9 cellular contexts compared by ENCODE assay signal in genomic region chr14:91388551-91388975, GRCh38. TPM values are rescaled to one million over a fixed set of nuclear protein-coding genes. Genes with fewer than 3 reads are reported as not detected.
A peak's percentile ranks its signal among the peaks of the same experiment; 100 is the strongest.
DNase-seq lines count a peak whose midpoint lies in the region; ATAC-seq lines count a peak whose summit lies in the region.
"Had no signal": no experiment of that assay in that cellular context is flagged by ENCODE, and none has a peak within 500 bp of the region (broad histone marks: within the 10 kb centered on the region; RNA-seq: fewer than 3 reads in every experiment).

No MANE protein-coding gene starts in this region.

- peak; percentile 62 for ATAC-seq in GM18861 (IDR thresholded peaks at IDR 0.05; ENCODE audit: unreplicated experiment)
- peak; percentile 53 for ATAC-seq in HG02981 (IDR thresholded peaks at IDR 0.05; ENCODE audit: unreplicated experiment)
- ATAC-seq in natural killer cell treated with Interleukin-12 subunit alpha and Interleukin-12 subunit beta and Interleukin-15 and Interleukin-18, amount 100 ng/mL, for 72 hours: peak; percentile 70 to 82
- no peak for ATAC-seq in HG03196 (IDR thresholded peaks at IDR 0.05; ENCODE audit: unreplicated experiment)
- ATAC-seq: body of pancreas had no signal

- peaks cover 54% of the 10 kb centered on the region for H3K36me3 Mint-ChIP-seq in activated CD4-positive, alpha-beta memory T cell treated with anti-CD3 and anti-CD28 coated beads, Interleukin-2, amount 10 ng/mL, durations not matched to agents 7 days and 5 days (ENCODE audit: low read depth)
- H3K36me3 Mint-ChIP-seq in natural killer cell treated with Interleukin-12 subunit alpha and Interleukin-12 subunit beta and Interleukin-15 and Interleukin-18, amount 100 ng/mL, for 72 hours: no peaks in the 10 kb centered on the region

- H3K27me3 Mint-ChIP-seq in activated CD4-positive, alpha-beta memory T cell treated with anti-CD3 and anti-CD28 coated beads, Interleukin-2, amount 10 ng/mL, durations not matched to agents 7 days and 5 days: no peaks in the 10 kb centered on the region
- H3K27me3 Mint-ChIP-seq in natural killer cell treated with Interleukin-12 subunit alpha and Interleukin-12 subunit beta and Interleukin-15 and Interleukin-18, amount 100 ng/mL, for 72 hours: no peaks in the 10 kb centered on the region

- peaks cover 83% of the 10 kb centered on the region for H3K4me1 Mint-ChIP-seq in activated CD4-positive, alpha-beta memory T cell treated with anti-CD3 and anti-CD28 coated beads, Interleukin-2, amount 10 ng/mL, durations not matched to agents 7 days and 5 days
- peaks cover 68 to 72% of the 10 kb centered on the region in 2 donors for H3K4me1 Mint-ChIP-seq in natural killer cell treated with Interleukin-12 subunit alpha and Interleukin-12 subunit beta and Interleukin-15 and Interleukin-18, amount 100 ng/mL, for 72 hours (ENCODE audit: low read depth in 2 of 2)

- no peak overlapping the region for H3K4me3 Mint-ChIP-seq in activated CD4-positive, alpha-beta memory T cell treated with anti-CD3 and anti-CD28 coated beads, Interleukin-2, amount 10 ng/mL, durations not matched to agents 7 days and 5 days
- H3K4me3 Mint-ChIP-seq in natural killer cell treated with Interleukin-12 subunit alpha and Interleukin-12 subunit beta and Interleukin-15 and Interleukin-18, amount 100 ng/mL, for 72 hours: peak overlapping the region; percentile 73

- H3K9me3 Mint-ChIP-seq in activated CD4-positive, alpha-beta memory T cell treated with anti-CD3 and anti-CD28 coated beads, Interleukin-2, amount 10 ng/mL, durations not matched to agents 7 days and 5 days: no peaks in the 10 kb centered on the region
- no peaks in the 10 kb centered on the region for H3K9me3 Mint-ChIP-seq in natural killer cell treated with Interleukin-12 subunit alpha and Interleukin-12 subunit beta and Interleukin-15 and Interleukin-18, amount 100 ng/mL, for 72 hours

- CTCF ChIA-PET in activated CD4-positive, alpha-beta memory T cell treated with anti-CD3 and anti-CD28 coated beads, Interleukin-2, amount 10 ng/mL, durations not matched to agents 7 days and 5 days (lab: Charles Lee): interaction anchor here (0.9 to 1.8 kb wide), 5 partner anchors 9 to 65 kb away, joined by 3 to 6 read pairs (median 5); partner anchors contain the start of gene CCDC88C

- POLR2A ChIA-PET in activated CD4-positive, alpha-beta memory T cell treated with anti-CD3 and anti-CD28 coated beads, Interleukin-2, amount 10 ng/mL, durations not matched to agents 7 days and 5 days (lab: Charles Lee): interaction anchor here (0.7 to 5.4 kb wide), 12 partner anchors 9 to 78 kb away, joined by 3 to 25 read pairs (median 5); partner anchors contain the start of gene CCDC88C

- peak; percentile 63 for DNase-seq in activated CD4-positive, alpha-beta memory T cell treated with anti-CD3 and anti-CD28 coated beads, Interleukin-2, amount 10 ng/mL, durations not matched to agents 7 days and 5 days
- no peak for DNase-seq in natural killer cell treated with Interleukin-12 subunit alpha and Interleukin-12 subunit beta and Interleukin-15 and Interleukin-18, amount 100 ng/mL, for 72 hours (ENCODE audit: low spot score)
- DNase-seq in HT-29 (ENCODE audit: low spot score): no peak
- DNase-seq in HuH-7 (ENCODE audit: low spot score): no peak
- DNase-seq in NCI-H69 (lab: John Stamatoyannopoulos, UW): no peak

- peak overlapping the region; percentile 72 for H3K27ac Mint-ChIP-seq in activated CD4-positive, alpha-beta memory T cell treated with anti-CD3 and anti-CD28 coated beads, Interleukin-2, amount 10 ng/mL, durations not matched to agents 7 days and 5 days
- peak overlapping the region; percentile 81 to 99 for H3K27ac Mint-ChIP-seq in natural killer cell treated with Interleukin-12 subunit alpha and Interleukin-12 subunit beta and Interleukin-15 and Interleukin-18, amount 100 ng/mL, for 72 hours

RNA-seq across cellular contexts. Expression of gene CCDC88C, which starts 29.1 kb away (rescaled TPM):
- total RNA-seq in activated CD4-positive, alpha-beta memory T cell treated with anti-CD3 and anti-CD28 coated beads, Interleukin-2, amount 10 ng/mL, durations not matched to agents 7 days and 5 days: 100 to 1,000 TPM; 168 to 175 TPM
- 100 to 1,000 TPM; 103 to 175 TPM for total RNA-seq in natural killer cell treated with Interleukin-12 subunit alpha and Interleukin-12 subunit beta and Interleukin-15 and Interleukin-18, amount 100 ng/mL, for 72 hours
- total RNA-seq in HT-29 (2014; rRNA removed; shearing (Covaris generic)): 41.7 and 45.3 TPM in 2 replicates
